In genomic region chr7:3412871-3413270, GRCh38 we compare ENCODE assay signal across 19 cellular contexts.
DNase-seq lines count a peak whose midpoint lies in the region; ATAC-seq and TF ChIP-seq lines count a peak whose summit lies in the region.
"Had no signal": no experiment of that assay in that cellular context is flagged by ENCODE, and none has a peak within 500 bp of the region (broad histone marks: within the 10 kb centered on the region; RNA-seq: fewer than 3 reads in every experiment).

No MANE protein-coding gene starts in this region.

- BruUV-seq in A673 (replicated peaks; lab: Mats Ljungman, UMichigan) (no TSS peak), mammary epithelial cell (replicated peaks; lab: Mats Ljungman, UMichigan) (no TSS peak)

- POLR2A ChIA-PET in A673 (lab: Charles Lee; ENCODE audit: low non-redundant PET): no interaction called here

- in situ Hi-C loops in mammary epithelial cell (cut with MboI; ENCODE audit: low sequenced_read_pairs in 2 of 2): no loop called here

- H3K27me3 ChIP-seq in A673 (replicated peaks; ENCODE audit: insufficient read depth, low read depth, low read length, poor library complexity) (no peaks in the 10 kb centered on the region), GM23338 (ENCODE audit: insufficient read depth) (no peaks in the 10 kb centered on the region), mammary epithelial cell (ENCODE audit: insufficient read depth, low read length) (no peaks in the 10 kb centered on the region), uterus (no peaks in the 10 kb centered on the region)
- H3K27me3 ChIP-seq: BE2C had no signal

- dilution Hi-C loops in mammary epithelial cell (cut with HindIII; ENCODE audit: low sequenced_read_pairs): no loop called here

- no peak for ATAC-seq in GM23338
- ATAC-seq: HCT116 had no signal

- H2AFZ ChIP-seq in GM23338 (no peak overlapping the region), mammary epithelial cell (ENCODE audit: low read depth, low read length) (no peak overlapping the region)
- H2AFZ ChIP-seq: GM23248 had no signal

- peaks cover 7% of the 10 kb centered on the region for H3K4me1 Mint-ChIP-seq in GM23338
- H3K4me1 Mint-ChIP-seq: CD8-positive, alpha-beta memory T cell had no signal

- H3K9me2 ChIP-seq in GM23338 (ENCODE audit: insufficient read depth): no peaks in the 10 kb centered on the region

- no peak for TF ChIP-seq POLR2A in uterus (IDR thresholded peaks at IDR 0.05)

- H3K4me2 ChIP-seq in GM23338: no peak overlapping the region
- H3K4me2 ChIP-seq in mammary epithelial cell (ENCODE audit: insufficient read depth, low read depth, low read length): no peak overlapping the region

- H3K4me3 ChIP-seq in A673 (ENCODE audit: low read depth, low read length, poor library complexity, severe bottlenecking) (no peak overlapping the region), GM23338 (no peak overlapping the region), SK-N-MC (no peak overlapping the region), mammary epithelial cell (replicated peaks in 1 of 3; ENCODE audit: insufficient read depth in 1 of 3, low read depth in 2 of 3, low read length in 3 of 3) (no peak overlapping the region), uterus (no peak overlapping the region)
- H3K4me3 ChIP-seq: GM23248 had no signal

- no peaks in the 10 kb centered on the region for H3K36me3 Mint-ChIP-seq in GM23338 (ENCODE audit: low read depth)
- H3K36me3 Mint-ChIP-seq: CD4-positive, CD25-positive, alpha-beta regulatory T cell had no signal

- peak; percentile 25 for DNase-seq in A673 (ENCODE audit: low spot score)
- no peak for DNase-seq in GM23338 (ENCODE audit: low spot score)
- DNase-seq in NCI-H69 (lab: John Stamatoyannopoulos, UW): peak; percentile 91
- DNase-seq in SK-N-MC (ENCODE audit: low read depth, low spot score): no peak
- no peak for DNase-seq in mammary epithelial cell
- no peak for DNase-seq in NCI-H1436 (lab: John Stamatoyannopoulos, UW)
- no peak for DNase-seq in NOMO-1 treated with dmso at 0.1 percent for 144 hours (lab: John Stamatoyannopoulos, UW; ENCODE audit: unreplicated experiment)
- DNase-seq in uterus: no peak
- DNase-seq: ACHN; BE2C; C1 segment of cervical spinal cord; Caco-2; CD4-positive, CD25-positive, alpha-beta regulatory T cell; CD8-positive, alpha-beta memory T cell; DMS79; GDM1; GM23248 had no signal

- H3K27ac ChIP-seq in A673 (ENCODE audit: low read depth, low read length, poor library complexity, severe bottlenecking) (no peak overlapping the region), GM23338 (ENCODE audit: low read depth) (no peak overlapping the region), SK-N-MC (peak overlapping the region; percentile 74; the same call in 1 of the 2 replicates), mammary epithelial cell (ENCODE audit: insufficient read depth, low read depth, low read length) (no peak overlapping the region), uterus (no peak overlapping the region)
- H3K27ac ChIP-seq: GM23248, HL-60 had no signal

- H3K79me2 ChIP-seq in GM23338 (replicated peaks; ENCODE audit: insufficient read depth): no peaks in the 10 kb centered on the region
- H3K79me2 ChIP-seq in mammary epithelial cell (ENCODE audit: insufficient read depth, low read length): no peaks in the 10 kb centered on the region

- no peaks in the 10 kb centered on the region for H3K9me3 Mint-ChIP-seq in GM23338

- H3K4me3 Mint-ChIP-seq in GM23338: no peak overlapping the region
- H3K4me3 Mint-ChIP-seq: CD4-positive, CD25-positive, alpha-beta regulatory T cell; CD8-positive, alpha-beta memory T cell had no signal

- H3K36me3 ChIP-seq in A673 (ENCODE audit: insufficient read depth, low read length, poor library complexity, severe bottlenecking): no peaks in the 10 kb centered on the region
- H3K36me3 ChIP-seq in GM23338 (ENCODE audit: insufficient read depth): no peaks in the 10 kb centered on the region
- no peaks in the 10 kb centered on the region for H3K36me3 ChIP-seq in SK-N-MC (ENCODE audit: insufficient read depth, low read length)
- no peaks in the 10 kb centered on the region for H3K36me3 ChIP-seq in mammary epithelial cell (ENCODE audit: insufficient read depth, low read length)
- no peaks in the 10 kb centered on the region for H3K36me3 ChIP-seq in uterus
- H3K36me3 ChIP-seq: BE2C had no signal

- peaks cover 3% of the 10 kb centered on the region for H3K27me3 Mint-ChIP-seq in GM23338 (ENCODE audit: insufficient read depth, low read depth, poor library complexity)

- TF ChIP-seq CTCF in A673 (conservative IDR thresholded peaks at IDR 0.05; ENCODE audit: low read depth, low read length) (no peak), GM23338 (conservative IDR thresholded peaks at IDR 0.05; ENCODE audit: low read depth in 2 of 2) (no peak), mammary epithelial cell (conservative IDR thresholded peaks at IDR 0.05 in 1 of 2, IDR thresholded peaks at IDR 0.05 in 1 of 2; ENCODE audit: extremely low read depth in 1 of 2, insufficient read depth in 1 of 2, low read depth in 1 of 2, low read length in 2 of 2) (no peak), uterus (IDR thresholded peaks at IDR 0.05) (no peak)

- H3K27ac Mint-ChIP-seq in GM23338: 0 out of 2 replicates have a peak overlapping the region, but pooled peaks have one; percentile 16
- H3K27ac Mint-ChIP-seq: CD8-positive, alpha-beta memory T cell had no signal

- CTCF ChIA-PET in A673 (lab: Charles Lee) (no interaction called here), mammary epithelial cell (lab: Charles Lee; ENCODE audit: low non-redundant PET) (no interaction called here)

- intact Hi-C loops in A673 (cut with micrococcal nuclease; ENCODE audit: unreplicated experiment) (no loop called here), mammary epithelial cell (cut with micrococcal nuclease) (no loop called here), uterus (cut with DNase I; ENCODE audit: low total_unique reads) (no loop called here)

- no peaks in the 10 kb centered on the region for H3F3A ChIP-seq in GM23338 (replicated peaks; ENCODE audit: low read depth)

- H4K20me1 ChIP-seq in GM23338 (replicated peaks; ENCODE audit: insufficient read depth) (no peaks in the 10 kb centered on the region), mammary epithelial cell (ENCODE audit: insufficient read depth, low read length) (no peaks in the 10 kb centered on the region)

- peaks cover 25% of the 10 kb centered on the region for H3K4me1 ChIP-seq in A673 (ENCODE audit: insufficient read depth, low read length, poor library complexity, severe bottlenecking)
- peaks cover 7% of the 10 kb centered on the region; the same call in 1 of the 2 replicates for H3K4me1 ChIP-seq in GM23338 (ENCODE audit: insufficient read depth)
- no peaks in the 10 kb centered on the region for H3K4me1 ChIP-seq in mammary epithelial cell (ENCODE audit: insufficient read depth, low read length)
- H3K4me1 ChIP-seq in uterus: no peaks in the 10 kb centered on the region
- H3K4me1 ChIP-seq: BE2C, Caco-2 had no signal

- WGBS in mammary epithelial cell (ENCODE audit: low coverage, missing lambda C conversion rate): 39% methylated on average over 2 of the region's 2 CpGs

- H3K9me3 ChIP-seq in A673 (ENCODE audit: low read depth, low read length, poor library complexity, severe bottlenecking): no peaks in the 10 kb centered on the region
- H3K9me3 ChIP-seq in SK-N-MC (ENCODE audit: low read depth, low read length): no peaks in the 10 kb centered on the region
- H3K9me3 ChIP-seq in mammary epithelial cell (replicated peaks; ENCODE audit: insufficient read depth, low read length): no peaks in the 10 kb centered on the region
- H3K9me3 ChIP-seq in uterus: no peaks in the 10 kb centered on the region
- H3K9me3 ChIP-seq: BE2C, Caco-2 had no signal

- H3K9ac ChIP-seq in SK-N-MC (ENCODE audit: insufficient read length) (no peak overlapping the region), mammary epithelial cell (ENCODE audit: insufficient read depth, low read length) (no peak overlapping the region)
- H3K9ac ChIP-seq: GM23248 had no signal

TF ChIP-seq in GM23338, 12 proteins besides CTCF, POLR2A, EP300 and RAD21 (continues in another document):
- TF ChIP-seq STAT1 (IDR thresholded peaks at IDR 0.05; ENCODE audit: unreplicated experiment) (no peak), POLR2AphosphoS5 (IDR thresholded peaks at IDR 0.05; ENCODE audit: low read depth) (no peak), NANOG (IDR thresholded peaks at IDR 0.05; ENCODE audit: borderline replicate concordance) (no peak), ZNF331 (CRISPR knock-in tag; IDR thresholded peaks at IDR 0.05; ENCODE audit: low read depth) (no peak)

Comparison
In these comparisons a context has a peak if more than half of its experiments do, and no peak if none do; other contexts are left out.
1. DNase-seq: peak in A673 (single experiment) and NCI-H69 (single experiment); none in GM23338 (single experiment), SK-N-MC (single experiment), mammary epithelial cell (single experiment), NCI-H1436 (single experiment), NOMO-1 treated with dmso at 0.1 percent for 144 hours (single experiment) and uterus (0 of 2).